26 cellular contexts compared by ENCODE assay signal in the genomic region with DNA sequence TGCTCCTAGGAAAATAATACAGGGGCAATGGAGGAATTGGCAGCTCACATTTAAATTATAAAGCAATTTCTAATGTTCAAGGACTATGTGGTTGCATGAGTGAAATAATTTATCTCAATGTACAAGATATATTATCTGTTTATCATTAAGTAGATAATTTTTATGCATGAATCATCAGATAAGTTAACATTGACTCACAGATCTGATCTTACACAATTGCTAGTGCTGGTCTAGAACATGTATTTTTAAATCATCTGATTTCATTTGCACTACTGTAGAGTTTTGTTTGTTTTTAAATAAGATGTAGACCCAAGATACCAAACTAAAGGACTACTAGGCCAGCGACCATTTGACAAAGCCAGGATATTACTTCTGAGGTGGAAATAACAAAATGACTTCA.
DNase-seq lines count a peak whose midpoint lies in the region; ATAC-seq, FAIRE-seq and TF ChIP-seq lines count a peak whose summit lies in the region.
"Had no signal": no experiment of that assay in that cellular context is flagged by ENCODE, and none has a peak within 500 bp of the region (broad histone marks: within the 10 kb centered on the region; RNA-seq: fewer than 3 reads in every experiment).

No MANE protein-coding gene starts in this region.

- H3K4me3 ChIP-seq in endothelial cell of umbilical vein (replicated peaks in 1 of 3; ENCODE audit: insufficient read depth in 1 of 3, low read depth in 1 of 3, low read length in 3 of 3) (no peak overlapping the region), fibroblast of villous mesenchyme (ENCODE audit: low read depth, low read length) (no peak overlapping the region), small intestine (ENCODE audit: low read depth in 1 of 2, low read length in 2 of 2) (no peak overlapping the region)
- H3K4me3 ChIP-seq: SK-N-MC had no signal

- no peaks in the 10 kb centered on the region for H3K36me3 ChIP-seq in endothelial cell of umbilical vein (ENCODE audit: control insufficient read depth in 2 of 2, extremely low read depth in 1 of 2, insufficient read depth in 2 of 2, low read length in 2 of 2)
- H3K36me3 ChIP-seq in small intestine (ENCODE audit: control insufficient read depth in 2 of 2, insufficient read depth in 2 of 2, low read length in 2 of 2) = no peaks in the 10 kb centered on the region
- H3K36me3 ChIP-seq: BE2C had no signal

- no peaks in the 10 kb centered on the region for H3K4me1 Mint-ChIP-seq in activated CD8-positive, alpha-beta T cell treated with anti-CD3 and anti-CD28 coated beads for 36 hours (ENCODE audit: low read depth)

- H3K27ac ChIP-seq in RWPE1 (no peak overlapping the region), endothelial cell of umbilical vein (ENCODE audit: insufficient read depth, low read depth, low read length) (no peak overlapping the region), small intestine (ENCODE audit: low read depth in 1 of 2, low read length in 1 of 2) (no peak overlapping the region)
- H3K27ac ChIP-seq: HL-60, SK-N-MC had no signal

- H3K27me3 Mint-ChIP-seq in activated CD8-positive, alpha-beta T cell treated with anti-CD3 and anti-CD28 coated beads for 36 hours = no peaks in the 10 kb centered on the region

- H3K9me3 Mint-ChIP-seq in activated CD8-positive, alpha-beta T cell treated with anti-CD3 and anti-CD28 coated beads for 36 hours = peaks cover 5% of the 10 kb centered on the region

- WGBS in small intestine, 3 donors = 68 to 71% (median 69%) methylated on average over 1 of the region's 1 CpG

- no peak overlapping the region for H3K4me2 ChIP-seq in endothelial cell of umbilical vein (ENCODE audit: insufficient read depth, low read length)

- H3K4me3 Mint-ChIP-seq in activated CD8-positive, alpha-beta T cell treated with anti-CD3 and anti-CD28 coated beads for 36 hours = no peak overlapping the region

- no peaks in the 10 kb centered on the region for H3K36me3 Mint-ChIP-seq in activated CD8-positive, alpha-beta T cell treated with anti-CD3 and anti-CD28 coated beads for 36 hours (ENCODE audit: low read depth)

- DNase-seq in RWPE1 (ENCODE audit: low spot score) (peak; percentile 30), endothelial cell of umbilical vein (ENCODE audit: low read depth, low spot score) (no peak), fibroblast of villous mesenchyme (ENCODE audit: low read depth) (peak; percentile 28), small intestine (no peak), DMS53 treated with DMSO at 0.1 percent for 48 hours (lab: John Stamatoyannopoulos, UW; ENCODE audit: unreplicated experiment) (no peak), NCI-H1694 treated with DMSO at 0.1 percent for 48 hours (lab: John Stamatoyannopoulos, UW) (no peak)
- DNase-seq in activated CD8-positive, alpha-beta T cell treated with anti-CD3 and anti-CD28 coated beads for 36 hours = no peak
- DNase-seq: BE2C, DMS53, EL, GF-D8, KBM-7, NCI-H1105, NCI-H146, NCI-H2081, NCI-H2171 treated with DMSO at 0.1 percent for 48 hours, NCI-H446, NCI-H526, OCI-M1, SHP77, SW 1271 had no signal

- H3K27me3 ChIP-seq in endothelial cell of umbilical vein (ENCODE audit: control insufficient read depth in 2 of 2, insufficient read depth in 2 of 2, low read length in 2 of 2) (no peaks in the 10 kb centered on the region), small intestine (ENCODE audit: control insufficient read depth in 2 of 2, insufficient read depth in 2 of 2, low read length in 2 of 2) (no peaks in the 10 kb centered on the region)
- H3K27me3 ChIP-seq: BE2C had no signal

- dilution Hi-C loops in endothelial cell of umbilical vein (cut with MboI; ENCODE audit: extremely low pct_ligation_motif_present, low sequenced_read_pairs) = no loop called here

- no peaks in the 10 kb centered on the region for H4K20me1 ChIP-seq in endothelial cell of umbilical vein (replicated peaks; ENCODE audit: control insufficient read depth, extremely low read depth, insufficient read depth, low read length)

- FAIRE-seq in endothelial cell of umbilical vein (lab: Jason Lieb, UNC) (no peak), small intestine (lab: Jason Lieb, UNC) (no peak)
- FAIRE-seq: D721Med, GM19239, H54 had no signal

- BruUV-seq in endothelial cell of umbilical vein (replicated peaks; lab: Mats Ljungman, UMichigan) = no TSS peak

- no peaks in the 10 kb centered on the region for H3K9me3 ChIP-seq in endothelial cell of umbilical vein (replicated peaks; ENCODE audit: control insufficient read depth, insufficient read depth, low read length)
- H3K9me3 ChIP-seq in small intestine (ENCODE audit: control insufficient read depth, low read depth) = no peaks in the 10 kb centered on the region
- H3K9me3 ChIP-seq: BE2C had no signal

- no peaks in the 10 kb centered on the region for H3K9me1 ChIP-seq in endothelial cell of umbilical vein (replicated peaks; ENCODE audit: control insufficient read depth, extremely low read depth, insufficient read depth, low read length)

- TF ChIP-seq CTCF in RWPE1 (conservative IDR thresholded peaks at IDR 0.05; ENCODE audit: low read depth) (no peak), endothelial cell of umbilical vein (IDR thresholded peaks at IDR 0.05; ENCODE audit: extremely low read depth in 1 of 2, insufficient read depth in 1 of 2, low read depth in 1 of 2, low read length in 2 of 2) (no peak), fibroblast of villous mesenchyme (IDR thresholded peaks at IDR 0.05; ENCODE audit: insufficient read depth, low read depth, low read length) (no peak)
- TF ChIP-seq CTCF in activated CD8-positive, alpha-beta T cell treated with anti-CD3 and anti-CD28 coated beads for 36 hours (IDR thresholded peaks at IDR 0.05) = no peak

- CTCF ChIA-PET in RWPE1 (lab: Yijun Ruan, JAX) (no interaction called here), endothelial cell of umbilical vein (lab: Charles Lee) (interaction anchor here (0.9 kb wide), 1 partner anchor 10 kb away, joined by 3 read pairs; no protein-coding TSS in a partner anchor)
- CTCF ChIA-PET in activated CD8-positive, alpha-beta T cell treated with anti-CD3 and anti-CD28 coated beads for 36 hours (lab: Charles Lee) = no interaction called here

- H3K9ac ChIP-seq in endothelial cell of umbilical vein (replicated peaks; ENCODE audit: extremely low read depth, insufficient read depth, low read length) = no peak overlapping the region

- H3K4me1 ChIP-seq in endothelial cell of umbilical vein (ENCODE audit: control insufficient read depth, extremely low read depth, insufficient read depth, low read length) = peaks cover 7% of the 10 kb centered on the region
- H3K4me1 ChIP-seq in small intestine (ENCODE audit: control insufficient read depth in 2 of 2, insufficient read depth in 1 of 2, low read depth in 1 of 2, low read length in 1 of 2) = no peaks in the 10 kb centered on the region
- H3K4me1 ChIP-seq: BE2C had no signal

- no peak overlapping the region for H3K27ac Mint-ChIP-seq in activated CD8-positive, alpha-beta T cell treated with anti-CD3 and anti-CD28 coated beads for 36 hours

- POLR2A ChIA-PET in RWPE1 (lab: Yijun Ruan, JAX; ENCODE audit: low non-redundant PET) = no interaction called here
- POLR2A ChIA-PET in endothelial cell of umbilical vein (lab: Charles Lee) = no interaction called here
- POLR2A ChIA-PET in activated CD8-positive, alpha-beta T cell treated with anti-CD3 and anti-CD28 coated beads for 36 hours (lab: Charles Lee) = no interaction called here

- no peak for TF ChIP-seq POLR2A in endothelial cell of umbilical vein (IDR thresholded peaks at IDR 0.05; ENCODE audit: low read depth, low read length)

- intact Hi-C loops in endothelial cell of umbilical vein (cut with micrococcal nuclease) = no loop called here
- intact Hi-C loops in activated CD8-positive, alpha-beta T cell treated with anti-CD3 and anti-CD28 coated beads for 36 hours (cut with micrococcal nuclease) = no loop called here

- H3K79me2 ChIP-seq in endothelial cell of umbilical vein (ENCODE audit: control insufficient read depth, insufficient read depth, low read length) = no peaks in the 10 kb centered on the region

- ATAC-seq in activated CD8-positive, alpha-beta T cell treated with anti-CD3 and anti-CD28 coated beads for 36 hours = no peak

- no peak overlapping the region for H2AFZ ChIP-seq in endothelial cell of umbilical vein (ENCODE audit: low read depth, low read length)

TF ChIP-seq in endothelial cell of umbilical vein, 7 proteins besides CTCF, POLR2A, EP300 and RAD21:
- no peak for TF ChIP-seq GATA2 (IDR thresholded peaks at IDR 0.05; ENCODE audit: insufficient read depth, insufficient read length, low read depth, low read length)
- peak; percentile 13 for TF ChIP-seq FOS (IDR thresholded peaks at IDR 0.05; ENCODE audit: borderline replicate concordance, insufficient read depth, low read length)
TF ChIP-seq in endothelial cell of umbilical vein: peak in this region for 1.

Comparison
In these comparisons a context has a peak if more than half of its experiments do, and no peak if none do; other contexts are left out.
1. DNase-seq: peak in RWPE1 (single experiment) and fibroblast of villous mesenchyme (single experiment); none in endothelial cell of umbilical vein (single experiment), small intestine (single experiment), DMS53 treated with DMSO at 0.1 percent for 48 hours (single experiment), activated CD8-positive, alpha-beta T cell treated with anti-CD3 and anti-CD28 coated beads for 36 hours (single experiment) and NCI-H1694 treated with DMSO at 0.1 percent for 48 hours (single experiment).